1 cellular context compared by ENCODE assay signal in the genomic region with DNA sequence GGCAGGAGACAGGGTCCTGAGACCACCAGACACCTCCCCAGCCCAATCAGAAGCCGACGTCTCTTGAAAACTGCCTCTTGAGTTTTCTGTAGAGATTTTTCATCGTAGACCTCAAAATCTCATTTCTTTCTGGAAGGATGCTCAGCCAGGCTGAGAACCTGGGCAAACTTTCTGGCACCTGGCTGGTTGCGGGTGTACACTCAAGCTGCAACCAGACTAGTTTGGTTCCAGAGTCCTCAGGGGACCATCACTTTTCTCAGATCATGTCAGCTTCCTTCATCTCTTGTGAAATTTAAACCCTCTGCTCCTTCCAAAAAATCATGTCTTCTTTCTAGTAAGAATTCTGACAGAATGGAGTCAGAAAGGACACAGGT.
TF ChIP-seq lines count a peak whose summit lies in the region.

No MANE protein-coding gene starts in this region.

TF ChIP-seq in GM12878, 131 proteins besides CTCF, POLR2A, EP300 and RAD21 (continued from another document and continues in another):
- TF ChIP-seq, protein P1, sequence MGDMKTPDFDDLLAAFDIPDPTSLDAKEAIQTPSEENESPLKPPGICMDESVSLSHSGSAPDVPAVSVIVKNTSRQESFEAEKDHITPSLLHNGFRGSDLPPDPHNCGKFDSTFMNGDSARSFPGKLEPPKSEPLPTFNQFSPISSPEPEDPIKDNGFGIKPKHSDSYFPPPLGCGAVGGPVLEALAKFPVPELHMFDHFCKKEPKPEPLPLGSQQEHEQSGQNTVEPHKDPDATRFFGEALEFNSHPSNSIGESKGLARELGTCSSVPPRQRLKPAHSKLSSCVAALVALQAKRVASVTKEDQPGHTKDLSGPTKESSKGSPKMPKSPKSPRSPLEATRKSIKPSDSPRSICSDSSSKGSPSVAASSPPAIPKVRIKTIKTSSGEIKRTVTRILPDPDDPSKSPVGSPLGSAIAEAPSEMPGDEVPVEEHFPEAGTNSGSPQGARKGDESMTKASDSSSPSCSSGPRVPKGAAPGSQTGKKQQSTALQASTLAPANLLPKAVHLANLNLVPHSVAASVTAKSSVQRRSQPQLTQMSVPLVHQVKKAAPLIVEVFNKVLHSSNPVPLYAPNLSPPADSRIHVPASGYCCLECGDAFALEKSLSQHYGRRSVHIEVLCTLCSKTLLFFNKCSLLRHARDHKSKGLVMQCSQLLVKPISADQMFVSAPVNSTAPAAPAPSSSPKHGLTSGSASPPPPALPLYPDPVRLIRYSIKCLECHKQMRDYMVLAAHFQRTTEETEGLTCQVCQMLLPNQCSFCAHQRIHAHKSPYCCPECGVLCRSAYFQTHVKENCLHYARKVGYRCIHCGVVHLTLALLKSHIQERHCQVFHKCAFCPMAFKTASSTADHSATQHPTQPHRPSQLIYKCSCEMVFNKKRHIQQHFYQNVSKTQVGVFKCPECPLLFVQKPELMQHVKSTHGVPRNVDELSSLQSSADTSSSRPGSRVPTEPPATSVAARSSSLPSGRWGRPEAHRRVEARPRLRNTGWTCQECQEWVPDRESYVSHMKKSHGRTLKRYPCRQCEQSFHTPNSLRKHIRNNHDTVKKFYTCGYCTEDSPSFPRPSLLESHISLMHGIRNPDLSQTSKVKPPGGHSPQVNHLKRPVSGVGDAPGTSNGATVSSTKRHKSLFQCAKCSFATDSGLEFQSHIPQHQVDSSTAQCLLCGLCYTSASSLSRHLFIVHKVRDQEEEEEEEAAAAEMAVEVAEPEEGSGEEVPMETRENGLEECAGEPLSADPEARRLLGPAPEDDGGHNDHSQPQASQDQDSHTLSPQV (IDR thresholded peaks at IDR 0.05), result no peak
- TF ChIP-seq, protein P2, sequence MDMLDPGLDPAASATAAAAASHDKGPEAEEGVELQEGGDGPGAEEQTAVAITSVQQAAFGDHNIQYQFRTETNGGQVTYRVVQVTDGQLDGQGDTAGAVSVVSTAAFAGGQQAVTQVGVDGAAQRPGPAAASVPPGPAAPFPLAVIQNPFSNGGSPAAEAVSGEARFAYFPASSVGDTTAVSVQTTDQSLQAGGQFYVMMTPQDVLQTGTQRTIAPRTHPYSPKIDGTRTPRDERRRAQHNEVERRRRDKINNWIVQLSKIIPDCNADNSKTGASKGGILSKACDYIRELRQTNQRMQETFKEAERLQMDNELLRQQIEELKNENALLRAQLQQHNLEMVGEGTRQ (IDR thresholded peaks at IDR 0.05; ENCODE audit: borderline replicate concordance, low read depth, low read length), result no peak
- TF ChIP-seq FOXK2 (IDR thresholded peaks at IDR 0.05) (no peak), MEF2B (IDR thresholded peaks at IDR 0.05; ENCODE audit: partially characterized antibody, poor library complexity, severe bottlenecking) (peak; percentile 90), STAT1 (conservative IDR thresholded peaks at IDR 0.05) (no peak), SMAD1 (IDR thresholded peaks at IDR 0.05; ENCODE audit: low read depth, partially characterized antibody) (no peak), CBFB (IDR thresholded peaks at IDR 0.05; ENCODE audit: low read depth) (no peak), RAD51 (IDR thresholded peaks at IDR 0.05) (no peak), KDM1A (IDR thresholded peaks at IDR 0.05; ENCODE audit: borderline replicate concordance) (no peak), RCOR1 (conservative IDR thresholded peaks at IDR 0.05; ENCODE audit: low read depth, low read length) (no peak), POLR2AphosphoS5 (IDR thresholded peaks at IDR 0.05; ENCODE audit: low read length) (no peak), SUZ12 (IDR thresholded peaks at IDR 0.05; ENCODE audit: unreplicated experiment) (no peak), CHD4 (IDR thresholded peaks at IDR 0.05) (no peak), TCF3 (IDR thresholded peaks at IDR 0.05; ENCODE audit: borderline replicate concordance, insufficient read depth, low read depth, low read length) (peak; percentile 74; the same call in 1 of the 2 replicates), MXI1 (IDR thresholded peaks at IDR 0.05; ENCODE audit: low read depth, low read length) (no peak), FOXM1 (IDR thresholded peaks at IDR 0.05; ENCODE audit: low read depth, low read length) (peak; percentile 40; the same call in 1 of the 2 replicates), RELA (IDR thresholded peaks at IDR 0.05; ENCODE audit: borderline replicate concordance, partially characterized antibody) (no peak)
- TF ChIP-seq, protein P3, sequence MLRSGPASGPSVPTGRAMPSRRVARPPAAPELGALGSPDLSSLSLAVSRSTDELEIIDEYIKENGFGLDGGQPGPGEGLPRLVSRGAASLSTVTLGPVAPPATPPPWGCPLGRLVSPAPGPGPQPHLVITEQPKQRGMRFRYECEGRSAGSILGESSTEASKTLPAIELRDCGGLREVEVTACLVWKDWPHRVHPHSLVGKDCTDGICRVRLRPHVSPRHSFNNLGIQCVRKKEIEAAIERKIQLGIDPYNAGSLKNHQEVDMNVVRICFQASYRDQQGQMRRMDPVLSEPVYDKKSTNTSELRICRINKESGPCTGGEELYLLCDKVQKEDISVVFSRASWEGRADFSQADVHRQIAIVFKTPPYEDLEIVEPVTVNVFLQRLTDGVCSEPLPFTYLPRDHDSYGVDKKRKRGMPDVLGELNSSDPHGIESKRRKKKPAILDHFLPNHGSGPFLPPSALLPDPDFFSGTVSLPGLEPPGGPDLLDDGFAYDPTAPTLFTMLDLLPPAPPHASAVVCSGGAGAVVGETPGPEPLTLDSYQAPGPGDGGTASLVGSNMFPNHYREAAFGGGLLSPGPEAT (IDR thresholded peaks at IDR 0.05; ENCODE audit: low read depth), result 0 out of 2 replicates have a peak, but pooled peaks have one; percentile 10
- TF ChIP-seq, protein P4, sequence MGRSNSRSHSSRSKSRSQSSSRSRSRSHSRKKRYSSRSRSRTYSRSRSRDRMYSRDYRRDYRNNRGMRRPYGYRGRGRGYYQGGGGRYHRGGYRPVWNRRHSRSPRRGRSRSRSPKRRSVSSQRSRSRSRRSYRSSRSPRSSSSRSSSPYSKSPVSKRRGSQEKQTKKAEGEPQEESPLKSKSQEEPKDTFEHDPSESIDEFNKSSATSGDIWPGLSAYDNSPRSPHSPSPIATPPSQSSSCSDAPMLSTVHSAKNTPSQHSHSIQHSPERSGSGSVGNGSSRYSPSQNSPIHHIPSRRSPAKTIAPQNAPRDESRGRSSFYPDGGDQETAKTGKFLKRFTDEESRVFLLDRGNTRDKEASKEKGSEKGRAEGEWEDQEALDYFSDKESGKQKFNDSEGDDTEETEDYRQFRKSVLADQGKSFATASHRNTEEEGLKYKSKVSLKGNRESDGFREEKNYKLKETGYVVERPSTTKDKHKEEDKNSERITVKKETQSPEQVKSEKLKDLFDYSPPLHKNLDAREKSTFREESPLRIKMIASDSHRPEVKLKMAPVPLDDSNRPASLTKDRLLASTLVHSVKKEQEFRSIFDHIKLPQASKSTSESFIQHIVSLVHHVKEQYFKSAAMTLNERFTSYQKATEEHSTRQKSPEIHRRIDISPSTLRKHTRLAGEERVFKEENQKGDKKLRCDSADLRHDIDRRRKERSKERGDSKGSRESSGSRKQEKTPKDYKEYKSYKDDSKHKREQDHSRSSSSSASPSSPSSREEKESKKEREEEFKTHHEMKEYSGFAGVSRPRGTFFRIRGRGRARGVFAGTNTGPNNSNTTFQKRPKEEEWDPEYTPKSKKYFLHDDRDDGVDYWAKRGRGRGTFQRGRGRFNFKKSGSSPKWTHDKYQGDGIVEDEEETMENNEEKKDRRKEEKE (IDR thresholded peaks at IDR 0.05), result no peak
- TF ChIP-seq, protein P5, sequence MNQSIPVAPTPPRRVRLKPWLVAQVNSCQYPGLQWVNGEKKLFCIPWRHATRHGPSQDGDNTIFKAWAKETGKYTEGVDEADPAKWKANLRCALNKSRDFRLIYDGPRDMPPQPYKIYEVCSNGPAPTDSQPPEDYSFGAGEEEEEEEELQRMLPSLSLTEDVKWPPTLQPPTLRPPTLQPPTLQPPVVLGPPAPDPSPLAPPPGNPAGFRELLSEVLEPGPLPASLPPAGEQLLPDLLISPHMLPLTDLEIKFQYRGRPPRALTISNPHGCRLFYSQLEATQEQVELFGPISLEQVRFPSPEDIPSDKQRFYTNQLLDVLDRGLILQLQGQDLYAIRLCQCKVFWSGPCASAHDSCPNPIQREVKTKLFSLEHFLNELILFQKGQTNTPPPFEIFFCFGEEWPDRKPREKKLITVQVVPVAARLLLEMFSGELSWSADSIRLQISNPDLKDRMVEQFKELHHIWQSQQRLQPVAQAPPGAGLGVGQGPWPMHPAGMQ (IDR thresholded peaks at IDR 0.05; ENCODE audit: borderline replicate concordance), result no peak
- TF ChIP-seq, protein P6, sequence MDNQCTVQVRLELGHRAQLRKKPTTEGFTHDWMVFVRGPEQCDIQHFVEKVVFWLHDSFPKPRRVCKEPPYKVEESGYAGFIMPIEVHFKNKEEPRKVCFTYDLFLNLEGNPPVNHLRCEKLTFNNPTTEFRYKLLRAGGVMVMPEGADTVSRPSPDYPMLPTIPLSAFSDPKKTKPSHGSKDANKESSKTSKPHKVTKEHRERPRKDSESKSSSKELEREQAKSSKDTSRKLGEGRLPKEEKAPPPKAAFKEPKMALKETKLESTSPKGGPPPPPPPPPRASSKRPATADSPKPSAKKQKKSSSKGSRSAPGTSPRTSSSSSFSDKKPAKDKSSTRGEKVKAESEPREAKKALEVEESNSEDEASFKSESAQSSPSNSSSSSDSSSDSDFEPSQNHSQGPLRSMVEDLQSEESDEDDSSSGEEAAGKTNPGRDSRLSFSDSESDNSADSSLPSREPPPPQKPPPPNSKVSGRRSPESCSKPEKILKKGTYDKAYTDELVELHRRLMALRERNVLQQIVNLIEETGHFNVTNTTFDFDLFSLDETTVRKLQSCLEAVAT (IDR thresholded peaks at IDR 0.05), result no peak
- TF ChIP-seq, protein P7, sequence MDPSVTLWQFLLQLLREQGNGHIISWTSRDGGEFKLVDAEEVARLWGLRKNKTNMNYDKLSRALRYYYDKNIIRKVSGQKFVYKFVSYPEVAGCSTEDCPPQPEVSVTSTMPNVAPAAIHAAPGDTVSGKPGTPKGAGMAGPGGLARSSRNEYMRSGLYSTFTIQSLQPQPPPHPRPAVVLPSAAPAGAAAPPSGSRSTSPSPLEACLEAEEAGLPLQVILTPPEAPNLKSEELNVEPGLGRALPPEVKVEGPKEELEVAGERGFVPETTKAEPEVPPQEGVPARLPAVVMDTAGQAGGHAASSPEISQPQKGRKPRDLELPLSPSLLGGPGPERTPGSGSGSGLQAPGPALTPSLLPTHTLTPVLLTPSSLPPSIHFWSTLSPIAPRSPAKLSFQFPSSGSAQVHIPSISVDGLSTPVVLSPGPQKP (IDR thresholded peaks at IDR 0.05; ENCODE audit: low read depth, low read length), result no peak
- TF ChIP-seq, protein P8, sequence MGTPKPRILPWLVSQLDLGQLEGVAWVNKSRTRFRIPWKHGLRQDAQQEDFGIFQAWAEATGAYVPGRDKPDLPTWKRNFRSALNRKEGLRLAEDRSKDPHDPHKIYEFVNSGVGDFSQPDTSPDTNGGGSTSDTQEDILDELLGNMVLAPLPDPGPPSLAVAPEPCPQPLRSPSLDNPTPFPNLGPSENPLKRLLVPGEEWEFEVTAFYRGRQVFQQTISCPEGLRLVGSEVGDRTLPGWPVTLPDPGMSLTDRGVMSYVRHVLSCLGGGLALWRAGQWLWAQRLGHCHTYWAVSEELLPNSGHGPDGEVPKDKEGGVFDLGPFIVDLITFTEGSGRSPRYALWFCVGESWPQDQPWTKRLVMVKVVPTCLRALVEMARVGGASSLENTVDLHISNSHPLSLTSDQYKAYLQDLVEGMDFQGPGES (IDR thresholded peaks at IDR 0.05), result no peak
- TF ChIP-seq, protein P9, sequence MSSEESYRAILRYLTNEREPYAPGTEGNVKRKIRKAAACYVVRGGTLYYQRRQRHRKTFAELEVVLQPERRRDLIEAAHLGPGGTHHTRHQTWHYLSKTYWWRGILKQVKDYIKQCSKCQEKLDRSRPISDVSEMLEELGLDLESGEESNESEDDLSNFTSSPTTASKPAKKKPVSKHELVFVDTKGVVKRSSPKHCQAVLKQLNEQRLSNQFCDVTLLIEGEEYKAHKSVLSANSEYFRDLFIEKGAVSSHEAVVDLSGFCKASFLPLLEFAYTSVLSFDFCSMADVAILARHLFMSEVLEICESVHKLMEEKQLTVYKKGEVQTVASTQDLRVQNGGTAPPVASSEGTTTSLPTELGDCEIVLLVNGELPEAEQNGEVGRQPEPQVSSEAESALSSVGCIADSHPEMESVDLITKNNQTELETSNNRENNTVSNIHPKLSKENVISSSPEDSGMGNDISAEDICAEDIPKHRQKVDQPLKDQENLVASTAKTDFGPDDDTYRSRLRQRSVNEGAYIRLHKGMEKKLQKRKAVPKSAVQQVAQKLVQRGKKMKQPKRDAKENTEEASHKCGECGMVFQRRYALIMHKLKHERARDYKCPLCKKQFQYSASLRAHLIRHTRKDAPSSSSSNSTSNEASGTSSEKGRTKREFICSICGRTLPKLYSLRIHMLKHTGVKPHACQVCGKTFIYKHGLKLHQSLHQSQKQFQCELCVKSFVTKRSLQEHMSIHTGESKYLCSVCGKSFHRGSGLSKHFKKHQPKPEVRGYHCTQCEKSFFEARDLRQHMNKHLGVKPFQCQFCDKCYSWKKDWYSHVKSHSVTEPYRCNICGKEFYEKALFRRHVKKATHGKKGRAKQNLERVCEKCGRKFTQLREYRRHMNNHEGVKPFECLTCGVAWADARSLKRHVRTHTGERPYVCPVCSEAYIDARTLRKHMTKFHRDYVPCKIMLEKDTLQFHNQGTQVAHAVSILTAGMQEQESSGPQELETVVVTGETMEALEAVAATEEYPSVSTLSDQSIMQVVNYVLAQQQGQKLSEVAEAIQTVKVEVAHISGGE (CRISPR knock-in tag; IDR thresholded peaks at IDR 0.05), result no peak
- TF ChIP-seq, protein P10, sequence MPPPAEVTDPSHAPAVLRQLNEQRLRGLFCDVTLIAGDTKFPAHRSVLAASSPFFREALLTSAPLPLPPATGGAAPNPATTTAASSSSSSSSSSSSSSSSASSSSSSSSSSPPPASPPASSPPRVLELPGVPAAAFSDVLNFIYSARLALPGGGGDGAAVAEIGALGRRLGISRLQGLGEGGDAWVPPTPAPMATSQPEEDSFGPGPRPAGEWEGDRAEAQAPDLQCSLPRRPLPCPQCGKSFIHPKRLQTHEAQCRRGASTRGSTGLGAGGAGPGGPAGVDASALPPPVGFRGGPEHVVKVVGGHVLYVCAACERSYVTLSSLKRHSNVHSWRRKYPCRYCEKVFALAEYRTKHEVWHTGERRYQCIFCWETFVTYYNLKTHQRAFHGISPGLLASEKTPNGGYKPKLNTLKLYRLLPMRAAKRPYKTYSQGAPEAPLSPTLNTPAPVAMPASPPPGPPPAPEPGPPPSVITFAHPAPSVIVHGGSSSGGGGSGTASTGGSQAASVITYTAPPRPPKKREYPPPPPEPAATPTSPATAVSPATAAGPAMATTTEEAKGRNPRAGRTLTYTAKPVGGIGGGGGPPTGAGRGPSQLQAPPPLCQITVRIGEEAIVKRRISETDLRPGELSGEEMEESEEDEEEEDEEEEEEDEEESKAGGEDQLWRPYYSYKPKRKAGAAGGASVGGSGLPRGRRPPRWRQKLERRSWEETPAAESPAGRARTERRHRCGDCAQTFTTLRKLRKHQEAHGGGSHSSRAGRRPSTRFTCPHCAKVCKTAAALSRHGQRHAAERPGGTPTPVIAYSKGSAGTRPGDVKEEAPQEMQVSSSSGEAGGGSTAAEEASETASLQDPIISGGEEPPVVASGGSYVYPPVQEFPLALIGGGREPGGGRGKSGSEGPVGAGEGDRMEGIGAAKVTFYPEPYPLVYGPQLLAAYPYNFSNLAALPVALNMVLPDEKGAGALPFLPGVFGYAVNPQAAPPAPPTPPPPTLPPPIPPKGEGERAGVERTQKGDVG (CRISPR knock-in tag; IDR thresholded peaks at IDR 0.05), result no peak
